Comparison of ENCODE assay signal across 21 cellular contexts in the genomic region with DNA sequence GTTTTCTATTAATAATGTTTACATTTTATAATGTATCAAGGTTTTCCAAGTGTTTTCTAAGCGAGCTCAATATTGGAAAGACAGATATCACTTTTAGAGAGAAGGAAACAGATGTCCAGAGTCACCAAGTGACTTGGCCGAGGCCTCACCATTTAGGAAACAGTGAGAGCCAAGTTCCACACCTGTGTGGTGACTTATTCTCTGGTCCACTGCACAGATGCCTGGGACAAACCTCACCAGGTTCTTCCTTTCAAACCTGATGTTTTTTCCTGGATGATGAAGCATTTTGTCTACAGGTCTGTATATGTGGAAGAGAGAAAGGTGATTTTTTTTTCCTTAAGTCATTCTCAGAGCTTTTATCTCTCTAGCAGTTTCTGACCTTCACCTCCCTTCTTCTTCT.
DNase-seq lines count a peak whose midpoint lies in the region; ATAC-seq, FAIRE-seq and TF ChIP-seq lines count a peak whose summit lies in the region.
"Had no signal": no experiment of that assay in that cellular context is flagged by ENCODE, and none has a peak within 500 bp of the region (broad histone marks: within the 10 kb centered on the region; RNA-seq: fewer than 3 reads in every experiment).

No MANE protein-coding gene starts in this region.

- H3K27ac ChIP-seq in OCI-LY1 (ENCODE audit: low read depth, low read length, poor library complexity, severe bottlenecking) (peak overlapping the region; percentile 6), K562 (ENCODE audit: extremely low read depth, low read depth, low read length) (no peak overlapping the region)
- H3K27ac ChIP-seq: BLaER1, C4-2B, GM23248 had no signal

- H3K9me3 ChIP-seq in OCI-LY1 (ENCODE audit: low read length): peaks cover 10% of the 10 kb centered on the region
- peaks cover under 1% of the 10 kb centered on the region; the same call in 1 of the 2 replicates for H3K9me3 ChIP-seq in K562 (replicated peaks; ENCODE audit: control insufficient read depth, insufficient read depth, low read depth, low read length)

- H3K9me2 ChIP-seq in OCI-LY1 (ENCODE audit: low read depth, low read length): no peaks in the 10 kb centered on the region

- no peak overlapping the region for H2AFZ ChIP-seq in OCI-LY1 (ENCODE audit: low read length)
- H2AFZ ChIP-seq in K562 (ENCODE audit: low read depth, low read length): peak overlapping the region; percentile 35
- H2AFZ ChIP-seq: GM23248 had no signal

- POLR2A ChIA-PET in K562 (lab: Yijun Ruan, JAX): interaction anchor here (0.7 to 0.8 kb wide), 2 partner anchors 204 to 225 kb away, joined by 3 to 6 read pairs; no protein-coding TSS in a partner anchor

- CTCF ChIA-PET in K562 (lab: Yijun Ruan, JAX; ENCODE audit: low intra/inter-chr PET ratio): no interaction called here

- 38% methylated on average over 2 of the region's 2 CpGs for WGBS in K562 (ENCODE audit: insufficient coverage, low coverage, missing lambda C conversion rate)

- TF ChIP-seq POLR2A in K562 (conservative IDR thresholded peaks at IDR 0.05): no peak

- H3K4me3 Mint-ChIP-seq in HFFc6: no peak overlapping the region
- H3K4me3 Mint-ChIP-seq: B cell; CD4-positive, CD25-positive, alpha-beta regulatory T cell; CD8-positive, alpha-beta T cell; H9 had no signal

- DNase-seq in K562 (ENCODE audit: extremely low read depth in 1 of 4, low spot score in 3 of 4): no peak
- peak; percentile 52 for DNase-seq in kidney tubule cell (ENCODE audit: low spot score)
- DNase-seq in HFFc6: no peak
- no peak for DNase-seq in NCI-H1092 (lab: John Stamatoyannopoulos, UW)
- DNase-seq in AG08395 (ENCODE audit: low spot score): no peak
- DNase-seq: CD4-positive, CD25-positive, alpha-beta regulatory T cell; CD8-positive, alpha-beta T cell; DMS 273 treated with DMSO at 0.1 percent for 48 hours; DMS79; EL; GDM1; GM23248; H9 had no signal

- TF ChIP-seq EP300 in K562 (IDR thresholded peaks at IDR 0.05; ENCODE audit: low read length): no peak

- H4K20me1 ChIP-seq in OCI-LY1 (ENCODE audit: insufficient read depth, low read length): no peaks in the 10 kb centered on the region
- H4K20me1 ChIP-seq in K562 (replicated peaks; ENCODE audit: control insufficient read depth, insufficient read depth, low read length): no peaks in the 10 kb centered on the region
- H4K20me1 ChIP-seq: BLaER1 had no signal

- TF ChIP-seq CTCF in OCI-LY1 (IDR thresholded peaks at IDR 0.05; ENCODE audit: low read length): no peak
- no peak for TF ChIP-seq CTCF in K562 (IDR thresholded peaks at IDR 0.05 in 2 of 3, conservative IDR thresholded peaks at IDR 0.05 in 1 of 3; ENCODE audit: insufficient read depth in 2 of 3, low read depth in 1 of 3, low read length in 3 of 3)
- no peak for TF ChIP-seq CTCF in HFFc6 (IDR thresholded peaks at IDR 0.05)

- no peaks in the 10 kb centered on the region for H3F3A ChIP-seq in OCI-LY1 (ENCODE audit: insufficient read depth, low read length)

- H3K27ac Mint-ChIP-seq in HFFc6: no peak overlapping the region
- H3K27ac Mint-ChIP-seq: B cell; CD4-positive, CD25-positive, alpha-beta regulatory T cell; CD8-positive, alpha-beta T cell; H9 had no signal

- no peak overlapping the region for H3K4me3 ChIP-seq in OCI-LY1 (ENCODE audit: low read depth, low read length, poor library complexity, severe bottlenecking)
- H3K4me3 ChIP-seq in K562: no peak overlapping the region
- H3K4me3 ChIP-seq: BLaER1, GM12878, GM23248 had no signal

- in situ Hi-C loops in K562 (cut with MboI): no loop called here

- intact Hi-C loops in K562 (cut with micrococcal nuclease): no loop called here

- no peak for ATAC-seq in K562
- ATAC-seq: CD8-positive, alpha-beta T cell; GM12878; HCT116 had no signal

- H3K27me3 ChIP-seq in OCI-LY1 (ENCODE audit: insufficient read depth, low read length) (no peaks in the 10 kb centered on the region), K562 (ENCODE audit: control insufficient read depth in 2 of 2, insufficient read depth in 2 of 2, low read length in 2 of 2) (no peaks in the 10 kb centered on the region)
- H3K27me3 ChIP-seq: BLaER1 had no signal

- H3K9ac ChIP-seq in OCI-LY1 (ENCODE audit: low read length): no peak overlapping the region
- H3K9ac ChIP-seq in K562 (ENCODE audit: insufficient read depth in 1 of 2, low read depth in 2 of 2, low read length in 2 of 2): no peak overlapping the region
- H3K9ac ChIP-seq: BLaER1, GM23248 had no signal

- H3K4me1 ChIP-seq in OCI-LY1 (ENCODE audit: insufficient read depth, low read length, severe bottlenecking) (peaks cover 40% of the 10 kb centered on the region), K562 (replicated peaks in 1 of 2; ENCODE audit: control insufficient read depth in 2 of 2, insufficient read depth in 2 of 2, low read length in 2 of 2) (0 out of 5 replicates have a peak, but pooled peaks cover 0 to 4% of the 10 kb centered on the region in 2 experiments)

- H3K27me3 Mint-ChIP-seq in HFFc6 (ENCODE audit: insufficient read depth): no peaks in the 10 kb centered on the region
- H3K27me3 Mint-ChIP-seq: B cell had no signal

- H3K9me3 Mint-ChIP-seq in HFFc6: no peaks in the 10 kb centered on the region
- H3K9me3 Mint-ChIP-seq: CD8-positive, alpha-beta T cell had no signal

- no peaks in the 10 kb centered on the region for H3K36me3 Mint-ChIP-seq in HFFc6 (ENCODE audit: low read depth)

- H3K9me1 ChIP-seq in K562 (ENCODE audit: control insufficient read depth, insufficient read depth, low read length): no peaks in the 10 kb centered on the region

- H3K79me2 ChIP-seq in OCI-LY1 (ENCODE audit: insufficient read depth, low read length): no peaks in the 10 kb centered on the region
- no peaks in the 10 kb centered on the region for H3K79me2 ChIP-seq in K562 (ENCODE audit: control insufficient read depth, insufficient read depth, low read length)

- peaks cover 13% of the 10 kb centered on the region for H3K36me3 ChIP-seq in OCI-LY1 (ENCODE audit: insufficient read depth, low read length)
- no peaks in the 10 kb centered on the region for H3K36me3 ChIP-seq in K562 (ENCODE audit: control insufficient read depth, insufficient read depth, low read length)
- H3K36me3 ChIP-seq: BLaER1 had no signal

- H3K4me2 ChIP-seq in OCI-LY1 (ENCODE audit: low read length) (no peak overlapping the region), K562 (ENCODE audit: insufficient read depth, low read length) (no peak overlapping the region)
- H3K4me2 ChIP-seq: BLaER1 had no signal

- BruUV-seq in K562 (replicated peaks; lab: Mats Ljungman, UMichigan): no TSS peak

- H3K4me1 Mint-ChIP-seq in HFFc6 (ENCODE audit: low read depth): peaks cover 28% of the 10 kb centered on the region

- peak; percentile 35 for FAIRE-seq in K562 (lab: Jason Lieb, UNC)
- FAIRE-seq: D721Med, GM12878, GM19239 had no signal

- no peak for TF ChIP-seq RAD21 in K562 (CRISPR knock-in tag; conservative IDR thresholded peaks at IDR 0.05 in 1 of 2, IDR thresholded peaks at IDR 0.05 in 1 of 2)

TF ChIP-seq in K562, 482 proteins besides CTCF, POLR2A, EP300 and RAD21:
- TF ChIP-seq NFE2 (IDR thresholded peaks at IDR 0.05; ENCODE audit: low read depth) (0 out of 2 replicates have a peak, but pooled peaks have one; percentile 13), FOXA3 (CRISPR knock-in tag; conservative IDR thresholded peaks at IDR 0.05 in 1 of 2, IDR thresholded peaks at IDR 0.05 in 1 of 2) (no peak)
